20 cellular contexts compared by ENCODE assay signal in the genomic region with DNA sequence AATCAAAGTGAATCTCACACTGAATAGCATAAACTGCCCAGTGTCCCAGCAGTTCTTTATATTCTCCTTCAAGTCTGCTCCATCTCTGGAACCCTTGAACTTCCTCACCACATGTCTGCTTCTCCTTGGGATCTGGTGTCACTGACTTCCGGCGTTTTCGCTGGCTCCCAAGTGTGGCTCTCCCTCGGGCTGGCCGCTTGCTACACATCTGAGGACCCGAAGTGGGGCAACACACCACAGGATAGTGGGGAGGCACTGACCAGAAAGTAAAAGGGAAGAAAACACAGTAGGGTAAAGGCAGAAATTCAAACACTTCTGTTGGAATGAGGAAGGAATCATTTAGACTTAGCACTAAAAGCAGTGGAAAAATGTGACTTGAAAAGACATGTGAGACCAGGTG.
"Had no signal": no experiment of that assay in that cellular context is flagged by ENCODE, and none has a peak within 500 bp of the region (broad histone marks: within the 10 kb centered on the region; RNA-seq: fewer than 3 reads in every experiment).

No MANE protein-coding gene starts in this region.

- ATAC-seq: activated T-cell treated with anti-CD3 and anti-CD28 coated beads, Interleukin-2, amount 50 U/mL, for 4 hours; foreskin keratinocyte; left lung; natural killer cell; right cardiac atrium; stimulated activated naive CD8-positive, alpha-beta T cell treated with anti-CD3 and anti-CD28 coated beads, Interleukin-15, Interleukin-2, amounts not matched to agents 100 U/mL and 50 U/mL, for 24 hours; T-helper 17 cell; WTC11 had no signal

- H3K27ac Mint-ChIP-seq: activated CD4-positive, alpha-beta T cell treated with anti-CD3 and anti-CD28 coated beads, Interleukin-2, amount 10 ng/mL, durations not matched to agents 7 days and 5 days; T-helper 17 cell; type B pancreatic cell; WTC11 had no signal

- H3K9me3 Mint-ChIP-seq: activated CD4-positive, alpha-beta T cell treated with anti-CD3 and anti-CD28 coated beads, Interleukin-2, amount 10 ng/mL, durations not matched to agents 7 days and 5 days; activated T-cell treated with anti-CD3 and anti-CD28 coated beads, Interleukin-2, amount 50 U/mL, for 4 hours; natural killer cell; type B pancreatic cell; WTC11 had no signal

- H3K27me3 Mint-ChIP-seq: activated CD4-positive, alpha-beta T cell treated with anti-CD3 and anti-CD28 coated beads, Interleukin-2, amount 10 ng/mL, durations not matched to agents 7 days and 5 days; T-helper 17 cell; type B pancreatic cell had no signal

- DNase-seq: activated CD4-positive, alpha-beta T cell treated with anti-CD3 and anti-CD28 coated beads, Interleukin-2, amount 10 ng/mL, durations not matched to agents 7 days and 5 days; activated gamma-delta T cell treated with Interleukin-2 at 50 U/mL for 16 hours; activated T-cell treated with anti-CD3 and anti-CD28 coated beads, Interleukin-2, amount 50 U/mL, for 4 hours; adrenal gland; effector CD4-positive, alpha-beta T cell; foreskin keratinocyte; glutamatergic neuron; hypothalamus; kidney; left lung; mesendoderm; natural killer cell; occipital lobe; right cardiac atrium; stimulated activated CD4-positive, alpha-beta T cell treated with anti-CD3 and anti-CD28 coated beads, Interleukin-15, amount 100 ng/mL, for 24 hours; stimulated activated CD4-positive, alpha-beta T cell treated with anti-CD3 and anti-CD28 coated beads, Interleukin-4, amount 100 ng/mL, for 1 hour; stimulated activated naive CD8-positive, alpha-beta T cell treated with anti-CD3 and anti-CD28 coated beads, Interleukin-15, Interleukin-2, amounts not matched to agents 100 U/mL and 50 U/mL, for 24 hours; T-helper 17 cell had no signal

- H3K4me3 Mint-ChIP-seq: activated CD4-positive, alpha-beta T cell treated with anti-CD3 and anti-CD28 coated beads, Interleukin-2, amount 10 ng/mL, durations not matched to agents 7 days and 5 days; activated T-cell treated with anti-CD3 and anti-CD28 coated beads, Interleukin-2, amount 50 U/mL, for 4 hours; natural killer cell; T-helper 17 cell; type B pancreatic cell; WTC11 had no signal
